Comparison of ENCODE assay signal across 1 cellular context in the genomic region with DNA sequence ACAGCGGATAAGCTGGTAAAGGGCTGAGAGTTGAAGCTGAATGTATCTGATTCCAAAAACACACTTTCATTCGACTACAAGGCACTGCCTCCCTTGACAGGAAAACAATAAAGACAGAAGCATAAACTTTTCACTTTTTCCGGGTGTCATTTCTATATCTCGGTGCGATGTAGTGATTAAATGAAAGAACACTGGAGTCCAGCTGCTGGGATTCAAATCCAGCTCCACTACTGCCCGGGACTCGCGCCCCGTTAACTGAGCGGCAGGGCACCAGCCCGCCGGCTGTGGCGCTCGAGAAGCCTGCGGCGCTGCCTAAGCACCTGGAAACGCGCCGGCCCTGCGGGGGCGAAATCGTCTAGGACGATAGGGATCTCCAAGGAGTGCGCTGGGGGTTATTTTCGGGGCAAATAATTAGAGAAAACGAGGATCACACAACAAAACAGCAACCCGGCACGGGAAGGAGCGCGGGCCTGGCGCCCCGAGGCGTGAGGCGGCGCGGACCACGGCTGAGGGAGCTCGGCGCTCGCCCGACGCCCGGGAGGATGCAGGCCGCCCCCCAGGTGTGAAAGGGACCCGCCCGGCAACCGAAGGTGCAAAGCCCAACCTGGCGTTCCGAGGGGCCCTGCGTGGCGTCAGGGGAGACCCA.
TF ChIP-seq lines count a peak whose summit lies in the region.

No MANE protein-coding gene starts in this region.

TF ChIP-seq in K562, 482 proteins besides CTCF, POLR2A, EP300 and RAD21 (continued from another document and continues in another):
- TF ChIP-seq, protein P1, sequence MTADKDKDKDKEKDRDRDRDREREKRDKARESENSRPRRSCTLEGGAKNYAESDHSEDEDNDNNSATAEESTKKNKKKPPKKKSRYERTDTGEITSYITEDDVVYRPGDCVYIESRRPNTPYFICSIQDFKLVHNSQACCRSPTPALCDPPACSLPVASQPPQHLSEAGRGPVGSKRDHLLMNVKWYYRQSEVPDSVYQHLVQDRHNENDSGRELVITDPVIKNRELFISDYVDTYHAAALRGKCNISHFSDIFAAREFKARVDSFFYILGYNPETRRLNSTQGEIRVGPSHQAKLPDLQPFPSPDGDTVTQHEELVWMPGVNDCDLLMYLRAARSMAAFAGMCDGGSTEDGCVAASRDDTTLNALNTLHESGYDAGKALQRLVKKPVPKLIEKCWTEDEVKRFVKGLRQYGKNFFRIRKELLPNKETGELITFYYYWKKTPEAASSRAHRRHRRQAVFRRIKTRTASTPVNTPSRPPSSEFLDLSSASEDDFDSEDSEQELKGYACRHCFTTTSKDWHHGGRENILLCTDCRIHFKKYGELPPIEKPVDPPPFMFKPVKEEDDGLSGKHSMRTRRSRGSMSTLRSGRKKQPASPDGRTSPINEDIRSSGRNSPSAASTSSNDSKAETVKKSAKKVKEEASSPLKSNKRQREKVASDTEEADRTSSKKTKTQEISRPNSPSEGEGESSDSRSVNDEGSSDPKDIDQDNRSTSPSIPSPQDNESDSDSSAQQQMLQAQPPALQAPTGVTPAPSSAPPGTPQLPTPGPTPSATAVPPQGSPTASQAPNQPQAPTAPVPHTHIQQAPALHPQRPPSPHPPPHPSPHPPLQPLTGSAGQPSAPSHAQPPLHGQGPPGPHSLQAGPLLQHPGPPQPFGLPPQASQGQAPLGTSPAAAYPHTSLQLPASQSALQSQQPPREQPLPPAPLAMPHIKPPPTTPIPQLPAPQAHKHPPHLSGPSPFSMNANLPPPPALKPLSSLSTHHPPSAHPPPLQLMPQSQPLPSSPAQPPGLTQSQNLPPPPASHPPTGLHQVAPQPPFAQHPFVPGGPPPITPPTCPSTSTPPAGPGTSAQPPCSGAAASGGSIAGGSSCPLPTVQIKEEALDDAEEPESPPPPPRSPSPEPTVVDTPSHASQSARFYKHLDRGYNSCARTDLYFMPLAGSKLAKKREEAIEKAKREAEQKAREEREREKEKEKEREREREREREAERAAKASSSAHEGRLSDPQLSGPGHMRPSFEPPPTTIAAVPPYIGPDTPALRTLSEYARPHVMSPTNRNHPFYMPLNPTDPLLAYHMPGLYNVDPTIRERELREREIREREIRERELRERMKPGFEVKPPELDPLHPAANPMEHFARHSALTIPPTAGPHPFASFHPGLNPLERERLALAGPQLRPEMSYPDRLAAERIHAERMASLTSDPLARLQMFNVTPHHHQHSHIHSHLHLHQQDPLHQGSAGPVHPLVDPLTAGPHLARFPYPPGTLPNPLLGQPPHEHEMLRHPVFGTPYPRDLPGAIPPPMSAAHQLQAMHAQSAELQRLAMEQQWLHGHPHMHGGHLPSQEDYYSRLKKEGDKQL (CRISPR knock-in tag; IDR thresholded peaks at IDR 0.05; ENCODE audit: borderline replicate concordance), result no peak
- TF ChIP-seq, protein P2, sequence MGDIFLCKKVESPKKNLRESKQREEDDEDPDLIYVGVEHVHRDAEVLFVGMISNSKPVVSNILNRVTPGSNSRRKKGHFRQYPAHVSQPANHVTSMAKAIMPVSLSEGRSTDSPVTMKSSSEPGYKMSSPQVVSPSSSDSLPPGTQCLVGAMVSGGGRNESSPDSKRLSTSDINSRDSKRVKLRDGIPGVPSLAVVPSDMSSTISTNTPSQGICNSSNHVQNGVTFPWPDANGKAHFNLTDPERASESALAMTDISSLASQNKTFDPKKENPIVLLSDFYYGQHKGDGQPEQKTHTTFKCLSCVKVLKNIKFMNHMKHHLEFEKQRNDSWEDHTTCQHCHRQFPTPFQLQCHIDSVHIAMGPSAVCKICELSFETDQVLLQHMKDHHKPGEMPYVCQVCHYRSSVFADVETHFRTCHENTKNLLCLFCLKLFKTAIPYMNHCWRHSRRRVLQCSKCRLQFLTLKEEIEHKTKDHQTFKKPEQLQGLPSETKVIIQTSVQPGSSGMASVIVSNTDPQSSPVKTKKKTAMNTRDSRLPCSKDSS (IDR thresholded peaks at IDR 0.05; ENCODE audit: low read depth, partially characterized antibody), result no peak
- TF ChIP-seq, protein P3, sequence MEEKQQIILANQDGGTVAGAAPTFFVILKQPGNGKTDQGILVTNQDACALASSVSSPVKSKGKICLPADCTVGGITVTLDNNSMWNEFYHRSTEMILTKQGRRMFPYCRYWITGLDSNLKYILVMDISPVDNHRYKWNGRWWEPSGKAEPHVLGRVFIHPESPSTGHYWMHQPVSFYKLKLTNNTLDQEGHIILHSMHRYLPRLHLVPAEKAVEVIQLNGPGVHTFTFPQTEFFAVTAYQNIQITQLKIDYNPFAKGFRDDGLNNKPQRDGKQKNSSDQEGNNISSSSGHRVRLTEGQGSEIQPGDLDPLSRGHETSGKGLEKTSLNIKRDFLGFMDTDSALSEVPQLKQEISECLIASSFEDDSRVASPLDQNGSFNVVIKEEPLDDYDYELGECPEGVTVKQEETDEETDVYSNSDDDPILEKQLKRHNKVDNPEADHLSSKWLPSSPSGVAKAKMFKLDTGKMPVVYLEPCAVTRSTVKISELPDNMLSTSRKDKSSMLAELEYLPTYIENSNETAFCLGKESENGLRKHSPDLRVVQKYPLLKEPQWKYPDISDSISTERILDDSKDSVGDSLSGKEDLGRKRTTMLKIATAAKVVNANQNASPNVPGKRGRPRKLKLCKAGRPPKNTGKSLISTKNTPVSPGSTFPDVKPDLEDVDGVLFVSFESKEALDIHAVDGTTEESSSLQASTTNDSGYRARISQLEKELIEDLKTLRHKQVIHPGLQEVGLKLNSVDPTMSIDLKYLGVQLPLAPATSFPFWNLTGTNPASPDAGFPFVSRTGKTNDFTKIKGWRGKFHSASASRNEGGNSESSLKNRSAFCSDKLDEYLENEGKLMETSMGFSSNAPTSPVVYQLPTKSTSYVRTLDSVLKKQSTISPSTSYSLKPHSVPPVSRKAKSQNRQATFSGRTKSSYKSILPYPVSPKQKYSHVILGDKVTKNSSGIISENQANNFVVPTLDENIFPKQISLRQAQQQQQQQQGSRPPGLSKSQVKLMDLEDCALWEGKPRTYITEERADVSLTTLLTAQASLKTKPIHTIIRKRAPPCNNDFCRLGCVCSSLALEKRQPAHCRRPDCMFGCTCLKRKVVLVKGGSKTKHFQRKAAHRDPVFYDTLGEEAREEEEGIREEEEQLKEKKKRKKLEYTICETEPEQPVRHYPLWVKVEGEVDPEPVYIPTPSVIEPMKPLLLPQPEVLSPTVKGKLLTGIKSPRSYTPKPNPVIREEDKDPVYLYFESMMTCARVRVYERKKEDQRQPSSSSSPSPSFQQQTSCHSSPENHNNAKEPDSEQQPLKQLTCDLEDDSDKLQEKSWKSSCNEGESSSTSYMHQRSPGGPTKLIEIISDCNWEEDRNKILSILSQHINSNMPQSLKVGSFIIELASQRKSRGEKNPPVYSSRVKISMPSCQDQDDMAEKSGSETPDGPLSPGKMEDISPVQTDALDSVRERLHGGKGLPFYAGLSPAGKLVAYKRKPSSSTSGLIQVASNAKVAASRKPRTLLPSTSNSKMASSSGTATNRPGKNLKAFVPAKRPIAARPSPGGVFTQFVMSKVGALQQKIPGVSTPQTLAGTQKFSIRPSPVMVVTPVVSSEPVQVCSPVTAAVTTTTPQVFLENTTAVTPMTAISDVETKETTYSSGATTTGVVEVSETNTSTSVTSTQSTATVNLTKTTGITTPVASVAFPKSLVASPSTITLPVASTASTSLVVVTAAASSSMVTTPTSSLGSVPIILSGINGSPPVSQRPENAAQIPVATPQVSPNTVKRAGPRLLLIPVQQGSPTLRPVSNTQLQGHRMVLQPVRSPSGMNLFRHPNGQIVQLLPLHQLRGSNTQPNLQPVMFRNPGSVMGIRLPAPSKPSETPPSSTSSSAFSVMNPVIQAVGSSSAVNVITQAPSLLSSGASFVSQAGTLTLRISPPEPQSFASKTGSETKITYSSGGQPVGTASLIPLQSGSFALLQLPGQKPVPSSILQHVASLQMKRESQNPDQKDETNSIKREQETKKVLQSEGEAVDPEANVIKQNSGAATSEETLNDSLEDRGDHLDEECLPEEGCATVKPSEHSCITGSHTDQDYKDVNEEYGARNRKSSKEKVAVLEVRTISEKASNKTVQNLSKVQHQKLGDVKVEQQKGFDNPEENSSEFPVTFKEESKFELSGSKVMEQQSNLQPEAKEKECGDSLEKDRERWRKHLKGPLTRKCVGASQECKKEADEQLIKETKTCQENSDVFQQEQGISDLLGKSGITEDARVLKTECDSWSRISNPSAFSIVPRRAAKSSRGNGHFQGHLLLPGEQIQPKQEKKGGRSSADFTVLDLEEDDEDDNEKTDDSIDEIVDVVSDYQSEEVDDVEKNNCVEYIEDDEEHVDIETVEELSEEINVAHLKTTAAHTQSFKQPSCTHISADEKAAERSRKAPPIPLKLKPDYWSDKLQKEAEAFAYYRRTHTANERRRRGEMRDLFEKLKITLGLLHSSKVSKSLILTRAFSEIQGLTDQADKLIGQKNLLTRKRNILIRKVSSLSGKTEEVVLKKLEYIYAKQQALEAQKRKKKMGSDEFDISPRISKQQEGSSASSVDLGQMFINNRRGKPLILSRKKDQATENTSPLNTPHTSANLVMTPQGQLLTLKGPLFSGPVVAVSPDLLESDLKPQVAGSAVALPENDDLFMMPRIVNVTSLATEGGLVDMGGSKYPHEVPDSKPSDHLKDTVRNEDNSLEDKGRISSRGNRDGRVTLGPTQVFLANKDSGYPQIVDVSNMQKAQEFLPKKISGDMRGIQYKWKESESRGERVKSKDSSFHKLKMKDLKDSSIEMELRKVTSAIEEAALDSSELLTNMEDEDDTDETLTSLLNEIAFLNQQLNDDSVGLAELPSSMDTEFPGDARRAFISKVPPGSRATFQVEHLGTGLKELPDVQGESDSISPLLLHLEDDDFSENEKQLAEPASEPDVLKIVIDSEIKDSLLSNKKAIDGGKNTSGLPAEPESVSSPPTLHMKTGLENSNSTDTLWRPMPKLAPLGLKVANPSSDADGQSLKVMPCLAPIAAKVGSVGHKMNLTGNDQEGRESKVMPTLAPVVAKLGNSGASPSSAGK (IDR thresholded peaks at IDR 0.05), result peak; percentile 38
- TF ChIP-seq, protein P4, sequence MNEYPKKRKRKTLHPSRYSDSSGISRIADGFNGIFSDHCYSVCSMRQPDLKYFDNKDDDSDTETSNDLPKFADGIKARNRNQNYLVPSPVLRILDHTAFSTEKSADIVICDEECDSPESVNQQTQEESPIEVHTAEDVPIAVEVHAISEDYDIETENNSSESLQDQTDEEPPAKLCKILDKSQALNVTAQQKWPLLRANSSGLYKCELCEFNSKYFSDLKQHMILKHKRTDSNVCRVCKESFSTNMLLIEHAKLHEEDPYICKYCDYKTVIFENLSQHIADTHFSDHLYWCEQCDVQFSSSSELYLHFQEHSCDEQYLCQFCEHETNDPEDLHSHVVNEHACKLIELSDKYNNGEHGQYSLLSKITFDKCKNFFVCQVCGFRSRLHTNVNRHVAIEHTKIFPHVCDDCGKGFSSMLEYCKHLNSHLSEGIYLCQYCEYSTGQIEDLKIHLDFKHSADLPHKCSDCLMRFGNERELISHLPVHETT (CRISPR knock-in tag; conservative IDR thresholded peaks at IDR 0.05 in 1 of 2, IDR thresholded peaks at IDR 0.05 in 1 of 2), result peak in 1 of 2 experiments; percentile 7; a peak in 1 of 4 replicates
- TF ChIP-seq NRF1 (conservative IDR thresholded peaks at IDR 0.05 in 1 of 2, IDR thresholded peaks at IDR 0.05 in 1 of 2) (peak; percentile 13 to 45; a peak in 2 of 4 replicates), SIN3A (IDR thresholded peaks at IDR 0.05; ENCODE audit: borderline replicate concordance in 2 of 2, control insufficient read depth in 1 of 2, low read depth in 2 of 2, low read length in 2 of 2) (peak in 1 of 2 experiments; percentile 6; a peak in 1 of 4 replicates), U2AF2 (optimal IDR thresholded peaks at IDR 0.05; ENCODE audit: low read depth, low read length) (no peak), CREB1 (IDR thresholded peaks at IDR 0.05) (peak; percentile 40; the same call in 1 of the 2 replicates), CREB1 (CRISPR knock-in tag; IDR thresholded peaks at IDR 0.05) (no peak), CREM (IDR thresholded peaks at IDR 0.05; ENCODE audit: low read depth) (peak; percentile 47; the same call in 1 of the 2 replicates), CTBP1 (IDR thresholded peaks at IDR 0.05; ENCODE audit: borderline replicate concordance) (peak; percentile 70), SMARCC2 (IDR thresholded peaks at IDR 0.05; ENCODE audit: low read depth) (0 out of 2 replicates have a peak, but pooled peaks have one; percentile 31), ZNF583 (CRISPR knock-in tag; IDR thresholded peaks at IDR 0.05) (peak; percentile 33; the same call in 1 of the 2 replicates), RNF2 (IDR thresholded peaks at IDR 0.05) (no peak), HDAC3 (IDR thresholded peaks at IDR 0.05; ENCODE audit: borderline replicate concordance, partially characterized antibody) (no peak), POLR2AphosphoS5 (IDR thresholded peaks at IDR 0.05; ENCODE audit: control insufficient read depth, insufficient read depth, low read depth, low read length) (peak; percentile 37), TOE1 (IDR thresholded peaks at IDR 0.05; ENCODE audit: borderline replicate concordance) (no peak), TOE1 (CRISPR knock-in tag; IDR thresholded peaks at IDR 0.05; ENCODE audit: borderline replicate concordance, low read depth) (peak; percentile 68; the same call in 1 of the 2 replicates), MAFG (tag; conservative IDR thresholded peaks at IDR 0.05) (no peak), SOX6 (IDR thresholded peaks at IDR 0.05) (peak; percentile 44; the same call in 1 of the 2 replicates), STAT5B (CRISPR knock-in tag; IDR thresholded peaks at IDR 0.05) (no peak), TEAD4 (IDR thresholded peaks at IDR 0.05; ENCODE audit: low read length) (peak; percentile 43), TEAD4 (CRISPR knock-in tag; IDR thresholded peaks at IDR 0.05; ENCODE audit: borderline replicate concordance) (no peak), KLF6 (CRISPR knock-in tag; IDR thresholded peaks at IDR 0.05; ENCODE audit: borderline replicate concordance) (no peak), CBX3 (IDR thresholded peaks at IDR 0.05; ENCODE audit: borderline replicate concordance in 1 of 2, low read length in 2 of 2) (no peak; a peak in 1 of 3 replicates)
- TF ChIP-seq, protein P5, sequence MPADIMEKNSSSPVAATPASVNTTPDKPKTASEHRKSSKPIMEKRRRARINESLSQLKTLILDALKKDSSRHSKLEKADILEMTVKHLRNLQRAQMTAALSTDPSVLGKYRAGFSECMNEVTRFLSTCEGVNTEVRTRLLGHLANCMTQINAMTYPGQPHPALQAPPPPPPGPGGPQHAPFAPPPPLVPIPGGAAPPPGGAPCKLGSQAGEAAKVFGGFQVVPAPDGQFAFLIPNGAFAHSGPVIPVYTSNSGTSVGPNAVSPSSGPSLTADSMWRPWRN (IDR thresholded peaks at IDR 0.05; ENCODE audit: low read depth), result peak; percentile 77
- TF ChIP-seq, protein P6, sequence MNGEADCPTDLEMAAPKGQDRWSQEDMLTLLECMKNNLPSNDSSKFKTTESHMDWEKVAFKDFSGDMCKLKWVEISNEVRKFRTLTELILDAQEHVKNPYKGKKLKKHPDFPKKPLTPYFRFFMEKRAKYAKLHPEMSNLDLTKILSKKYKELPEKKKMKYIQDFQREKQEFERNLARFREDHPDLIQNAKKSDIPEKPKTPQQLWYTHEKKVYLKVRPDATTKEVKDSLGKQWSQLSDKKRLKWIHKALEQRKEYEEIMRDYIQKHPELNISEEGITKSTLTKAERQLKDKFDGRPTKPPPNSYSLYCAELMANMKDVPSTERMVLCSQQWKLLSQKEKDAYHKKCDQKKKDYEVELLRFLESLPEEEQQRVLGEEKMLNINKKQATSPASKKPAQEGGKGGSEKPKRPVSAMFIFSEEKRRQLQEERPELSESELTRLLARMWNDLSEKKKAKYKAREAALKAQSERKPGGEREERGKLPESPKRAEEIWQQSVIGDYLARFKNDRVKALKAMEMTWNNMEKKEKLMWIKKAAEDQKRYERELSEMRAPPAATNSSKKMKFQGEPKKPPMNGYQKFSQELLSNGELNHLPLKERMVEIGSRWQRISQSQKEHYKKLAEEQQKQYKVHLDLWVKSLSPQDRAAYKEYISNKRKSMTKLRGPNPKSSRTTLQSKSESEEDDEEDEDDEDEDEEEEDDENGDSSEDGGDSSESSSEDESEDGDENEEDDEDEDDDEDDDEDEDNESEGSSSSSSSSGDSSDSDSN (IDR thresholded peaks at IDR 0.05; ENCODE audit: borderline replicate concordance in 1 of 2, low read depth in 2 of 2, low read length in 2 of 2), result peak; percentile 62 to 80; a peak in 1 of 4 replicates
